ENCODE assay signal across 9 cellular contexts in genomic region chr17:3602499-3602898, GRCh38. TPM values are rescaled to one million over a fixed set of nuclear protein-coding genes. Genes with fewer than 3 reads are reported as not detected.
DNase-seq lines count a peak whose midpoint lies in the region; ATAC-seq and TF ChIP-seq lines count a peak whose summit lies in the region.
"Had no signal": no experiment of that assay in that cellular context is flagged by ENCODE, and none has a peak within 500 bp of the region (broad histone marks: within the 10 kb centered on the region; RNA-seq: fewer than 3 reads in every experiment).

No MANE protein-coding gene starts in this region.

- no peaks in the 10 kb centered on the region for H3K4me1 ChIP-seq in A673 (ENCODE audit: insufficient read depth, low read length, poor library complexity, severe bottlenecking)
- no peaks in the 10 kb centered on the region for H3K4me1 ChIP-seq in transverse colon

- H3K27ac Mint-ChIP-seq in T-helper 17 cell, result no peak overlapping the region
- H3K27ac Mint-ChIP-seq: brain had no signal

- TF ChIP-seq POLR2A in transverse colon (IDR thresholded peaks at IDR 0.05), result no peak

- H3K36me3 Mint-ChIP-seq in T-helper 17 cell (ENCODE audit: low read depth), result no peaks in the 10 kb centered on the region

- H3K4me1 Mint-ChIP-seq in T-helper 17 cell, result peaks cover 6% of the 10 kb centered on the region
- H3K4me1 Mint-ChIP-seq: brain had no signal

- DNase-seq in A673 (ENCODE audit: low spot score) (peak; percentile 50), GM13977 (ENCODE audit: low spot score) (peak; percentile 66), SW480 (ENCODE audit: low spot score) (peak; percentile 11), glomerular visceral epithelial cell (ENCODE audit: extremely low spot score) (peak; percentile 13), transverse colon (no peak), mucosa of gallbladder (ENCODE audit: low spot score) (no peak), T-helper 17 cell (no peak), NCI-H1105 (lab: John Stamatoyannopoulos, UW) (no peak)

- H3K4me3 ChIP-seq in A673 (ENCODE audit: low read depth, low read length, poor library complexity, severe bottlenecking) (no peak overlapping the region), transverse colon (no peak overlapping the region)

- WGBS in transverse colon (ENCODE audit: low coverage in 1 of 2), 2 donors, result 88% methylated on average over 16 of the region's 16 CpGs; no CpG with 5 or more reads in 1 of the 2 donors

- H3K4me3 Mint-ChIP-seq in T-helper 17 cell, result no peak overlapping the region
- H3K4me3 Mint-ChIP-seq: brain had no signal

- intact Hi-C loops in A673 (cut with micrococcal nuclease; ENCODE audit: unreplicated experiment), result no loop called here
- intact Hi-C loops in transverse colon (cut with DNase I; ENCODE audit: low total_unique reads), result no loop called here

- H3K36me3 ChIP-seq in A673 (ENCODE audit: insufficient read depth, low read length, poor library complexity, severe bottlenecking), result no peaks in the 10 kb centered on the region
- no peaks in the 10 kb centered on the region for H3K36me3 ChIP-seq in transverse colon

- in situ Hi-C loops in GM13977 (cut with MboI; ENCODE audit: low pct_unique_long_range_greater_than_20kb, low sequenced_read_pairs, unreplicated experiment) (no loop called here), transverse colon (cut with MboI; ENCODE audit: low pct_ligation_motif_present in 1 of 4, low pct_unique_long_range_greater_than_20kb in 1 of 4, low sequenced_read_pairs in 3 of 4) (no loop called here)

- H3K27me3 ChIP-seq in A673 (replicated peaks; ENCODE audit: insufficient read depth, low read depth, low read length, poor library complexity) (no peaks in the 10 kb centered on the region), transverse colon (no peaks in the 10 kb centered on the region)

- no peaks in the 10 kb centered on the region for H3K9me3 ChIP-seq in A673 (ENCODE audit: low read depth, low read length, poor library complexity, severe bottlenecking)
- H3K9me3 ChIP-seq in transverse colon, result no peaks in the 10 kb centered on the region
- no peaks in the 10 kb centered on the region for H3K9me3 ChIP-seq in T-helper 17 cell (ENCODE audit: control insufficient read depth, low read length, poor library complexity, severe bottlenecking)

- POLR2A ChIA-PET in A673 (lab: Charles Lee; ENCODE audit: low non-redundant PET), result no interaction called here

- H3K27ac ChIP-seq in A673 (ENCODE audit: low read depth, low read length, poor library complexity, severe bottlenecking) (no peak overlapping the region), transverse colon (no peak overlapping the region)

- no peaks in the 10 kb centered on the region for H3K27me3 Mint-ChIP-seq in T-helper 17 cell
- H3K27me3 Mint-ChIP-seq: brain had no signal

- BruUV-seq in A673 (replicated peaks; lab: Mats Ljungman, UMichigan), result no TSS peak

- no peak for ATAC-seq in T-helper 17 cell

- no peak for TF ChIP-seq EP300 in transverse colon (IDR thresholded peaks at IDR 0.05; ENCODE audit: low read depth)

- TF ChIP-seq CTCF in A673 (conservative IDR thresholded peaks at IDR 0.05; ENCODE audit: low read depth, low read length) (peak; percentile 61), GM13977 (IDR thresholded peaks at IDR 0.05; ENCODE audit: extremely low read depth, insufficient read depth, missing control alignments) (peak; percentile 62), transverse colon (IDR thresholded peaks at IDR 0.05) (peak; percentile 27 to 40 (median 32))

- CTCF ChIA-PET in A673 (lab: Charles Lee), result interaction anchor here (0.8 kb wide), 1 partner anchor 11 kb away, joined by 6 read pairs; no protein-coding TSS in a partner anchor

RNA-seq across cellular contexts. Expression of gene TRPV1, which starts 6.7 kb away (rescaled TPM):
- 1.0 and 1.9 TPM in 2 replicates for total RNA-seq in A673 (2021)
- 10 to 100 TPM in 3 of 4 donors, 1 to 10 TPM in 1; 7.0 to 30.7 (median 10.7) TPM for total RNA-seq in transverse colon
- 6.4 TPM for total RNA-seq in mucosa of gallbladder
- total RNA-seq in T-helper 17 cell, result 1 to 10 TPM; 3.2 to 4.0 TPM

RNA-seq across cellular contexts. Expression of gene SHPK, which starts 33.6 kb away (rescaled TPM):
- total RNA-seq in A673 (2021) (20.0 and 22.2 TPM in 2 replicates), transverse colon (10 to 100 TPM in 3 of 4 donors, 1 to 10 TPM in 1; 9.0 to 50.9 (median 24.2) TPM), mucosa of gallbladder (14.5 TPM), T-helper 17 cell (1 to 10 TPM; 5.3 to 6.4 TPM)

RNA-seq across cellular contexts. Expression of gene CTNS, which starts 34.1 kb away (rescaled TPM):
- 12.6 and 14.3 TPM in 2 replicates for total RNA-seq in A673 (2021)
- total RNA-seq in transverse colon, result 10 to 100 TPM in 3 of 4 donors, 1 to 10 TPM in 1; 1.2 to 25.7 (median 18.8) TPM
- total RNA-seq in mucosa of gallbladder, result 13.4 TPM
- total RNA-seq in T-helper 17 cell, result 1 to 10 TPM; 6.9 to 7.4 TPM

RNA-seq across cellular contexts. Expression of gene TRPV3, which starts 44.9 kb away (rescaled TPM):
- total RNA-seq in A673 (2021) (0.13 and 0.24 TPM in 2 replicates), transverse colon (1 to 10 TPM in 3 of 4 donors, under 1 TPM in 1; 0.20 to 7.1 (median 3.7) TPM), mucosa of gallbladder (5.7 TPM), T-helper 17 cell (under 1 TPM; 0.27 to 0.55 TPM)

Comparison
In these comparisons a context has a peak if more than half of its experiments do, and no peak if none do; other contexts are left out.
1. DNase-seq: peak in A673 (single experiment), GM13977 (single experiment), SW480 (single experiment) and glomerular visceral epithelial cell (single experiment); none in transverse colon (single experiment), mucosa of gallbladder (single experiment), T-helper 17 cell (0 of 3) and NCI-H1105 (single experiment).
2. Peak in every context shown above with its lines, with median percentiles within 50 percentile points of each other: CTCF ChIP-seq.